In the genomic region with DNA sequence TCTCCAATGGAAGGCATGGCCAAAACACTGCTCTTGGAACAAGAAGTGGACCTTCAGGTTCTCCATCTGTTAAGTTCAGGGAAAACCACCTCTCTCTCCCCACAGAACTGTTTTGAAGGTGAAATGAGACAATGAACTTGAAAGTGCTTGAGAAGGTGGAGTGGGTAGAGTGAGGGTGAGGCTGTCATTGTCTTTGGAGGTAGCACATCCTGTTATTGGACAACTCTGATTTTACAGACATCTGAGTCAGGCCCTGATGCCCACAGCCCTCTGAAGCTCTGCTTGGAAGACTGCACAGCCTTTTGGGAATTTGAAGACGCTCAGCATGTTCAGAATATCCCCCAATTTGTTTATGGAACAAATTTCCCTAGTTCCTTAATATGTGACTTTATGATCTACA, we compare ENCODE assay signal across 13 cellular contexts. TPM values are rescaled to one million over a fixed set of nuclear protein-coding genes. Genes with fewer than 3 reads are reported as not detected.
"Had no signal": no experiment of that assay in that cellular context is flagged by ENCODE, and none has a peak within 500 bp of the region (broad histone marks: within the 10 kb centered on the region; RNA-seq: fewer than 3 reads in every experiment).

No MANE protein-coding gene starts in this region.

- DNase-seq: glutamatergic neuron; left cardiac atrium; midbrain; pancreas; stimulated activated CD4-positive, alpha-beta T cell treated with anti-CD3 and anti-CD28 coated beads, Interleukin-4, amount 100 ng/mL, for 24 hours; thyroid gland had no signal

- H3K36me3 Mint-ChIP-seq: neural progenitor cell had no signal

- H3K9me3 Mint-ChIP-seq: neural progenitor cell had no signal

- H3K4me1 Mint-ChIP-seq: neural progenitor cell had no signal

- H3K4me3 Mint-ChIP-seq: neural progenitor cell had no signal

- ATAC-seq: left cardiac atrium, pancreas, Right ventricle myocardium inferior had no signal

- H3K27ac Mint-ChIP-seq: neural progenitor cell had no signal

RNA-seq across cellular contexts. Expression of a gene that starts 27.6 kb away (rescaled TPM):
- total RNA-seq: cardiac muscle cell, esophagus muscularis mucosa, fibroblast of villous mesenchyme, left cardiac atrium, lung, pancreas, Right ventricle myocardium inferior, thyroid gland had no signal

RNA-seq across cellular contexts. Expression of a gene that starts 52.0 kb away (rescaled TPM):
- total RNA-seq: activated CD8-positive, alpha-beta memory T cell treated with anti-CD3 and anti-CD28 coated beads for 36 hours; cardiac muscle cell; esophagus muscularis mucosa; fibroblast of villous mesenchyme; left cardiac atrium; lung; pancreas; Right ventricle myocardium inferior; thyroid gland had no signal
